In genomic region chr15:91311986-91312385, GRCh38 we compare ENCODE assay signal across 18 cellular contexts.
DNase-seq lines count a peak whose midpoint lies in the region; ATAC-seq, FAIRE-seq and TF ChIP-seq lines count a peak whose summit lies in the region.
"Had no signal": no experiment of that assay in that cellular context is flagged by ENCODE, and none has a peak within 500 bp of the region (broad histone marks: within the 10 kb centered on the region; RNA-seq: fewer than 3 reads in every experiment).

No MANE protein-coding gene starts in this region.

- WGBS in esophagus muscularis mucosa: 69% methylated on average over 2 of the region's 2 CpGs

- CTCF ChIA-PET in activated CD4-positive, alpha-beta memory T cell treated with anti-CD3 and anti-CD28 coated beads, Interleukin-2, amount 10 ng/mL, durations not matched to agents 7 days and 5 days (lab: Charles Lee): interaction anchor here (0.6 to 2.1 kb wide), 6 partner anchors 9 to 1949 kb away, joined by 3 to 12 read pairs (median 4); no protein-coding TSS in a partner anchor

- DNase-seq in activated T-cell treated with anti-CD3 and anti-CD28 coated beads, Interleukin-2, amount 50 U/mL, for 4 hours: no peak
- DNase-seq in activated T-cell treated with anti-CD3 and anti-CD28 coated beads, Interleukin-2, amount 50 U/mL, for 24 hours: no peak
- DNase-seq in NCI-H69 (lab: John Stamatoyannopoulos, UW) (peak; percentile 33), GM19239 (ENCODE audit: insufficient read length, low spot score) (no peak), esophagus muscularis mucosa (ENCODE audit: extremely low spot score) (no peak)
- peak; percentile 59 for DNase-seq in activated CD4-positive, alpha-beta memory T cell treated with anti-CD3 and anti-CD28 coated beads, Interleukin-2, amount 10 ng/mL, durations not matched to agents 7 days and 5 days
- DNase-seq: activated B cell treated with CpG ODN at 0.5 μM for 24 hours; activated T-cell treated with anti-CD3 and anti-CD28 coated beads, Interleukin-2, amount 50 U/mL, for 72 hours; IMR-90; NCI-H187 treated with DMSO at 0.1 percent for 48 hours; NCI-H526 had no signal

- TF ChIP-seq EP300 in esophagus muscularis mucosa (IDR thresholded peaks at IDR 0.05): no peak

- H3K27me3 ChIP-seq in neutrophil (peaks cover 21% of the 10 kb centered on the region), esophagus muscularis mucosa (peaks cover 0 to 24% (median 0%) of the 10 kb centered on the region in 4 donors)
- H3K27me3 ChIP-seq: breast epithelium had no signal

- H3K27ac ChIP-seq in neutrophil (peak overlapping the region; percentile 74), esophagus muscularis mucosa (replicated peaks in 1 of 4) (no peak overlapping the region)
- H3K27ac ChIP-seq: breast epithelium, gastroesophageal sphincter had no signal

- peaks cover 2% of the 10 kb centered on the region for H3K27me3 Mint-ChIP-seq in activated T-cell treated with anti-CD3 and anti-CD28 coated beads, Interleukin-2, amount 50 U/mL, for 4 hours (ENCODE audit: low read depth)
- H3K27me3 Mint-ChIP-seq in activated T-cell treated with anti-CD3 and anti-CD28 coated beads, Interleukin-2, amount 50 U/mL, for 24 hours: peaks cover 2% of the 10 kb centered on the region
- peaks cover 64% of the 10 kb centered on the region for H3K27me3 Mint-ChIP-seq in activated CD4-positive, alpha-beta memory T cell treated with anti-CD3 and anti-CD28 coated beads, Interleukin-2, amount 10 ng/mL, durations not matched to agents 7 days and 5 days

- TF ChIP-seq CTCF in neutrophil (IDR thresholded peaks at IDR 0.05) (no peak), esophagus muscularis mucosa (IDR thresholded peaks at IDR 0.05) (no peak)

- H3K36me3 ChIP-seq in neutrophil (no peaks in the 10 kb centered on the region), esophagus muscularis mucosa (no peaks in the 10 kb centered on the region)
- H3K36me3 ChIP-seq: breast epithelium, gastroesophageal sphincter had no signal

- peaks cover 73% of the 10 kb centered on the region for H3K4me1 Mint-ChIP-seq in activated T-cell treated with anti-CD3 and anti-CD28 coated beads, Interleukin-2, amount 50 U/mL, for 4 hours (ENCODE audit: low read depth)
- H3K4me1 Mint-ChIP-seq in activated T-cell treated with anti-CD3 and anti-CD28 coated beads, Interleukin-2, amount 50 U/mL, for 24 hours (ENCODE audit: low read depth): peaks cover 50% of the 10 kb centered on the region
- H3K4me1 Mint-ChIP-seq in activated CD4-positive, alpha-beta memory T cell treated with anti-CD3 and anti-CD28 coated beads, Interleukin-2, amount 10 ng/mL, durations not matched to agents 7 days and 5 days: peaks cover 55% of the 10 kb centered on the region

- no peak overlapping the region for H3K27ac Mint-ChIP-seq in activated T-cell treated with anti-CD3 and anti-CD28 coated beads, Interleukin-2, amount 50 U/mL, for 24 hours
- H3K27ac Mint-ChIP-seq in activated CD4-positive, alpha-beta memory T cell treated with anti-CD3 and anti-CD28 coated beads, Interleukin-2, amount 10 ng/mL, durations not matched to agents 7 days and 5 days: no peak overlapping the region
- H3K27ac Mint-ChIP-seq: activated B cell treated with CpG ODN at 0.5 μM for 24 hours; activated T-cell treated with anti-CD3 and anti-CD28 coated beads, Interleukin-2, amount 50 U/mL, for 72 hours; progenitor cell of endocrine pancreas had no signal

- no peaks in the 10 kb centered on the region for H3K9me3 Mint-ChIP-seq in activated T-cell treated with anti-CD3 and anti-CD28 coated beads, Interleukin-2, amount 50 U/mL, for 4 hours
- H3K9me3 Mint-ChIP-seq in activated T-cell treated with anti-CD3 and anti-CD28 coated beads, Interleukin-2, amount 50 U/mL, for 24 hours: peaks cover 2% of the 10 kb centered on the region
- H3K9me3 Mint-ChIP-seq in activated CD4-positive, alpha-beta memory T cell treated with anti-CD3 and anti-CD28 coated beads, Interleukin-2, amount 10 ng/mL, durations not matched to agents 7 days and 5 days: no peaks in the 10 kb centered on the region
- H3K9me3 Mint-ChIP-seq: activated B cell treated with CpG ODN at 0.5 μM for 24 hours had no signal

- H3K36me3 Mint-ChIP-seq in activated T-cell treated with anti-CD3 and anti-CD28 coated beads, Interleukin-2, amount 50 U/mL, for 4 hours (ENCODE audit: insufficient read depth): no peaks in the 10 kb centered on the region
- H3K36me3 Mint-ChIP-seq in activated T-cell treated with anti-CD3 and anti-CD28 coated beads, Interleukin-2, amount 50 U/mL, for 24 hours (ENCODE audit: low read depth): no peaks in the 10 kb centered on the region
- H3K36me3 Mint-ChIP-seq in activated CD4-positive, alpha-beta memory T cell treated with anti-CD3 and anti-CD28 coated beads, Interleukin-2, amount 10 ng/mL, durations not matched to agents 7 days and 5 days (ENCODE audit: low read depth): no peaks in the 10 kb centered on the region

- TF ChIP-seq POLR2A in esophagus muscularis mucosa (IDR thresholded peaks at IDR 0.05; ENCODE audit: low read depth): no peak

- H3K4me1 ChIP-seq in neutrophil (ENCODE audit: control insufficient read depth in 1 of 2, insufficient read depth in 1 of 2, low read depth in 1 of 2, low read length in 1 of 2): peaks cover 57 to 58% of the 10 kb centered on the region in 2 experiments
- H3K4me1 ChIP-seq in esophagus muscularis mucosa: no peaks in the 10 kb centered on the region
- H3K4me1 ChIP-seq: breast epithelium, gastroesophageal sphincter had no signal

- ATAC-seq in activated T-cell treated with anti-CD3 and anti-CD28 coated beads, Interleukin-2, amount 50 U/mL, for 4 hours: no peak
- no peak for ATAC-seq in HG02970 (IDR thresholded peaks at IDR 0.05; ENCODE audit: low FRiP score, unreplicated experiment)
- ATAC-seq: gastroesophageal sphincter, Right ventricle myocardium inferior had no signal

- FAIRE-seq in GM19239 (lab: Jason Lieb, UNC): no peak
- FAIRE-seq: endometrium had no signal

- intact Hi-C loops in esophagus muscularis mucosa (cut with DNase I): no loop called here

- peak overlapping the region; percentile 64 for H3K4me3 Mint-ChIP-seq in activated T-cell treated with anti-CD3 and anti-CD28 coated beads, Interleukin-2, amount 50 U/mL, for 4 hours
- H3K4me3 Mint-ChIP-seq in activated T-cell treated with anti-CD3 and anti-CD28 coated beads, Interleukin-2, amount 50 U/mL, for 24 hours: no peak overlapping the region
- H3K4me3 Mint-ChIP-seq in activated CD4-positive, alpha-beta memory T cell treated with anti-CD3 and anti-CD28 coated beads, Interleukin-2, amount 10 ng/mL, durations not matched to agents 7 days and 5 days: no peak overlapping the region
- H3K4me3 Mint-ChIP-seq: activated B cell treated with CpG ODN at 0.5 μM for 24 hours had no signal

- H3K4me3 ChIP-seq in neutrophil (ENCODE audit: low read depth in 1 of 2, low read length in 1 of 2) (peak overlapping the region; percentile 18 to 31), esophagus muscularis mucosa (no peak overlapping the region)
- H3K4me3 ChIP-seq: breast epithelium, gastroesophageal sphincter had no signal

- POLR2A ChIA-PET in activated CD4-positive, alpha-beta memory T cell treated with anti-CD3 and anti-CD28 coated beads, Interleukin-2, amount 10 ng/mL, durations not matched to agents 7 days and 5 days (lab: Charles Lee): interaction anchor here (0.8 to 1.4 kb wide), 5 partner anchors 8 to 207 kb away, joined by 3 to 4 read pairs (median 3); no protein-coding TSS in a partner anchor

- no peaks in the 10 kb centered on the region for H3K9me3 ChIP-seq in neutrophil
- no peaks in the 10 kb centered on the region for H3K9me3 ChIP-seq in esophagus muscularis mucosa
- H3K9me3 ChIP-seq: breast epithelium, gastroesophageal sphincter had no signal

Comparison
In these comparisons a context has a peak if more than half of its experiments do, and no peak if none do; other contexts are left out.
1. DNase-seq: peak in NCI-H69 (single experiment) and activated CD4-positive, alpha-beta memory T cell treated with anti-CD3 and anti-CD28 coated beads, Interleukin-2, amount 10 ng/mL, durations not matched to agents 7 days and 5 days (single experiment); none in activated T-cell treated with anti-CD3 and anti-CD28 coated beads, Interleukin-2, amount 50 U/mL, for 4 hours (single experiment), activated T-cell treated with anti-CD3 and anti-CD28 coated beads, Interleukin-2, amount 50 U/mL, for 24 hours (single experiment), GM19239 (single experiment) and esophagus muscularis mucosa (single experiment).
2. H3K4me3 ChIP-seq: peak in neutrophil (2 of 2); none in esophagus muscularis mucosa (0 of 4).